In genomic region chr16:21117567-21117966, GRCh38 we compare ENCODE assay signal across 24 cellular contexts. TPM values are rescaled to one million over a fixed set of nuclear protein-coding genes. Genes with fewer than 3 reads are reported as not detected.
A peak's percentile ranks its signal among the peaks of the same experiment; 100 is the strongest.
DNase-seq lines count a peak whose midpoint lies in the region; ATAC-seq and TF ChIP-seq lines count a peak whose summit lies in the region.
"Had no signal": no experiment of that assay in that cellular context is flagged by ENCODE, and none has a peak within 500 bp of the region (broad histone marks: within the 10 kb centered on the region; RNA-seq: fewer than 3 reads in every experiment).

No MANE protein-coding gene starts in this region.

- no peaks in the 10 kb centered on the region for H3K27me3 Mint-ChIP-seq in activated CD8-positive, alpha-beta T cell treated with anti-CD3 and anti-CD28 coated beads, Interleukin-2, amount 10 ng/mL, durations not matched to agents 7 days and 5 days (ENCODE audit: low read depth)
- H3K27me3 Mint-ChIP-seq in activated CD8-positive, alpha-beta T cell treated with anti-CD3 and anti-CD28 coated beads for 36 hours: no peaks in the 10 kb centered on the region
- no peaks in the 10 kb centered on the region for H3K27me3 Mint-ChIP-seq in IgD-negative memory B cell
- no peaks in the 10 kb centered on the region for H3K27me3 Mint-ChIP-seq in naive thymus-derived CD8-positive, alpha-beta T cell

- intact Hi-C loops in activated CD8-positive, alpha-beta T cell treated with anti-CD3 and anti-CD28 coated beads for 36 hours (cut with micrococcal nuclease): no loop called here

- peak overlapping the region; percentile 28 for H3K27ac Mint-ChIP-seq in activated CD8-positive, alpha-beta T cell treated with anti-CD3 and anti-CD28 coated beads, Interleukin-2, amount 10 ng/mL, durations not matched to agents 7 days and 5 days
- H3K27ac Mint-ChIP-seq in activated CD8-positive, alpha-beta T cell treated with anti-CD3 and anti-CD28 coated beads for 36 hours: no peak overlapping the region
- H3K27ac Mint-ChIP-seq in IgD-negative memory B cell: peak overlapping the region in 1 of 3 donors; percentile 16
- peak overlapping the region in 6 of 10 donors; percentile 17 to 91 (median 63) for H3K27ac Mint-ChIP-seq in naive thymus-derived CD8-positive, alpha-beta T cell

- H3K27ac ChIP-seq in epithelial cell of prostate: no peak overlapping the region
- H3K27ac ChIP-seq: 22Rv1, SJSA1 had no signal

- H3K9me3 Mint-ChIP-seq in activated CD8-positive, alpha-beta T cell treated with anti-CD3 and anti-CD28 coated beads, Interleukin-2, amount 10 ng/mL, durations not matched to agents 7 days and 5 days (ENCODE audit: insufficient read depth): no peaks in the 10 kb centered on the region
- H3K9me3 Mint-ChIP-seq in activated CD8-positive, alpha-beta T cell treated with anti-CD3 and anti-CD28 coated beads for 36 hours: no peaks in the 10 kb centered on the region
- peaks cover 0 to 6% (median 4%) of the 10 kb centered on the region in 3 donors for H3K9me3 Mint-ChIP-seq in IgD-negative memory B cell
- H3K9me3 Mint-ChIP-seq in naive thymus-derived CD8-positive, alpha-beta T cell: peaks cover 0 to 11% (median 2%) of the 10 kb centered on the region in 9 donors

- CTCF ChIA-PET in activated CD8-positive, alpha-beta T cell treated with anti-CD3 and anti-CD28 coated beads, Interleukin-2, amount 10 ng/mL, durations not matched to agents 7 days and 5 days (lab: Charles Lee): no interaction called here
- CTCF ChIA-PET in activated CD8-positive, alpha-beta T cell treated with anti-CD3 and anti-CD28 coated beads for 36 hours (lab: Charles Lee): no interaction called here

- ATAC-seq in activated CD8-positive, alpha-beta T cell treated with anti-CD3 and anti-CD28 coated beads, Interleukin-2, amount 10 ng/mL, durations not matched to agents 7 days and 5 days: no peak
- no peak for ATAC-seq in activated CD8-positive, alpha-beta T cell treated with anti-CD3 and anti-CD28 coated beads for 36 hours
- ATAC-seq in naive thymus-derived CD8-positive, alpha-beta T cell: no peak

- DNase-seq in activated CD8-positive, alpha-beta T cell treated with anti-CD3 and anti-CD28 coated beads, Interleukin-2, amount 10 ng/mL, durations not matched to agents 7 days and 5 days: no peak
- DNase-seq in activated CD8-positive, alpha-beta T cell treated with anti-CD3 and anti-CD28 coated beads for 36 hours: no peak
- DNase-seq in epithelial cell of prostate (ENCODE audit: low read depth, low spot score): peak; percentile 5
- no peak for DNase-seq in naive thymus-derived CD8-positive, alpha-beta T cell
- no peak for DNase-seq in AG08395 (ENCODE audit: low spot score)
- no peak for DNase-seq in NOMO-1 treated with DMSO at 0.1 percent for 48 hours (lab: John Stamatoyannopoulos, UW; ENCODE audit: unreplicated experiment)
- no peak for DNase-seq in DMS114 treated with DMSO at 0.1 percent for 48 hours (lab: John Stamatoyannopoulos, UW; ENCODE audit: unreplicated experiment)
- DNase-seq: ACHN; C1 segment of cervical spinal cord; Calu3; CD8-positive, alpha-beta memory T cell; GDM1; HCEC 1CT; MG63; NCI-H1417; NCI-H1694 treated with DMSO at 0.1 percent for 48 hours; NCI-H2081 treated with DMSO at 0.1 percent for 48 hours; NCI-H2171 treated with DMSO at 0.1 percent for 48 hours; NCI-H524 treated with DMSO at 0.1 percent for 48 hours; NCI-H82; OCI-M1 had no signal

- no peak overlapping the region for H3K4me3 Mint-ChIP-seq in activated CD8-positive, alpha-beta T cell treated with anti-CD3 and anti-CD28 coated beads, Interleukin-2, amount 10 ng/mL, durations not matched to agents 7 days and 5 days
- H3K4me3 Mint-ChIP-seq in activated CD8-positive, alpha-beta T cell treated with anti-CD3 and anti-CD28 coated beads for 36 hours: no peak overlapping the region
- peak overlapping the region in 3 of 4 donors; percentile 25 to 49 (median 39) for H3K4me3 Mint-ChIP-seq in IgD-negative memory B cell
- H3K4me3 Mint-ChIP-seq in naive thymus-derived CD8-positive, alpha-beta T cell: peak overlapping the region in 8 of 10 donors; percentile 8 to 81 (median 31)

- POLR2A ChIA-PET in activated CD8-positive, alpha-beta T cell treated with anti-CD3 and anti-CD28 coated beads, Interleukin-2, amount 10 ng/mL, durations not matched to agents 7 days and 5 days (lab: Charles Lee): no interaction called here
- POLR2A ChIA-PET in activated CD8-positive, alpha-beta T cell treated with anti-CD3 and anti-CD28 coated beads for 36 hours (lab: Charles Lee): no interaction called here
- POLR2A ChIA-PET in naive thymus-derived CD8-positive, alpha-beta T cell (lab: Charles Lee): no interaction called here

- TF ChIP-seq CTCF in activated CD8-positive, alpha-beta T cell treated with anti-CD3 and anti-CD28 coated beads for 36 hours (IDR thresholded peaks at IDR 0.05): no peak

- peaks cover 8% of the 10 kb centered on the region for H3K4me1 Mint-ChIP-seq in activated CD8-positive, alpha-beta T cell treated with anti-CD3 and anti-CD28 coated beads, Interleukin-2, amount 10 ng/mL, durations not matched to agents 7 days and 5 days (ENCODE audit: low read depth)
- peaks cover 7% of the 10 kb centered on the region for H3K4me1 Mint-ChIP-seq in activated CD8-positive, alpha-beta T cell treated with anti-CD3 and anti-CD28 coated beads for 36 hours (ENCODE audit: low read depth)
- peaks cover 9 to 16% (median 11%) of the 10 kb centered on the region in 3 donors for H3K4me1 Mint-ChIP-seq in IgD-negative memory B cell
- H3K4me1 Mint-ChIP-seq in naive thymus-derived CD8-positive, alpha-beta T cell: peaks cover 7 to 19% (median 16%) of the 10 kb centered on the region in 4 donors

- peaks cover 10% of the 10 kb centered on the region for H3K36me3 Mint-ChIP-seq in activated CD8-positive, alpha-beta T cell treated with anti-CD3 and anti-CD28 coated beads, Interleukin-2, amount 10 ng/mL, durations not matched to agents 7 days and 5 days (ENCODE audit: low read depth)
- no peaks in the 10 kb centered on the region for H3K36me3 Mint-ChIP-seq in activated CD8-positive, alpha-beta T cell treated with anti-CD3 and anti-CD28 coated beads for 36 hours (ENCODE audit: low read depth)
- peaks cover 13% of the 10 kb centered on the region for H3K36me3 Mint-ChIP-seq in IgD-negative memory B cell
- H3K36me3 Mint-ChIP-seq in naive thymus-derived CD8-positive, alpha-beta T cell: peaks cover 8 to 19% (median 18%) of the 10 kb centered on the region in 3 donors

RNA-seq across cellular contexts. Expression of gene DNAH3, which starts 33.1 kb away (rescaled TPM):
- total RNA-seq in activated CD8-positive, alpha-beta T cell treated with anti-CD3 and anti-CD28 coated beads, Interleukin-2, amount 10 ng/mL, durations not matched to agents 7 days and 5 days: not detected
- total RNA-seq in activated CD8-positive, alpha-beta T cell treated with anti-CD3 and anti-CD28 coated beads for 36 hours: under 1 TPM in 1 of 2 experiments, not detected in 1; 0.02 TPM
- not detected for polyA plus RNA-seq in IgD-negative memory B cell
- total RNA-seq in naive thymus-derived CD8-positive, alpha-beta T cell: not detected
- not detected for polyA plus RNA-seq in naive thymus-derived CD8-positive, alpha-beta T cell
- total RNA-seq: CD8-positive, alpha-beta memory T cell had no signal
- polyA plus RNA-seq: CD8-positive, alpha-beta memory T cell had no signal

RNA-seq across cellular contexts. Expression of gene LDAF1, which starts 40.9 kb away (rescaled TPM):
- 10 to 100 TPM in 1 of 2 experiments, 1 to 10 TPM in 1; 8.5 to 12.8 TPM for total RNA-seq in activated CD8-positive, alpha-beta T cell treated with anti-CD3 and anti-CD28 coated beads, Interleukin-2, amount 10 ng/mL, durations not matched to agents 7 days and 5 days
- 10 to 100 TPM; 10.3 to 12.6 TPM for total RNA-seq in activated CD8-positive, alpha-beta T cell treated with anti-CD3 and anti-CD28 coated beads for 36 hours
- 29.7 TPM for polyA plus RNA-seq in IgD-negative memory B cell
- total RNA-seq in naive thymus-derived CD8-positive, alpha-beta T cell: 10 to 100 TPM in 1 of 2 experiments, 1 to 10 TPM in 1; 8.3 to 10.6 TPM
- 10 to 100 TPM; 13.1 to 16.7 (median 16.4) TPM for polyA plus RNA-seq in naive thymus-derived CD8-positive, alpha-beta T cell

Comparison
In these comparisons a context has a peak if more than half of its experiments do, and no peak if none do; other contexts are left out.
1. H3K4me3 Mint-ChIP-seq: peak in IgD-negative memory B cell (3 of 4) and naive thymus-derived CD8-positive, alpha-beta T cell (8 of 10); none in activated CD8-positive, alpha-beta T cell treated with anti-CD3 and anti-CD28 coated beads, Interleukin-2, amount 10 ng/mL, durations not matched to agents 7 days and 5 days (single experiment) and activated CD8-positive, alpha-beta T cell treated with anti-CD3 and anti-CD28 coated beads for 36 hours (single experiment).